Comparison of ENCODE assay signal across 13 cellular contexts in the genomic region with DNA sequence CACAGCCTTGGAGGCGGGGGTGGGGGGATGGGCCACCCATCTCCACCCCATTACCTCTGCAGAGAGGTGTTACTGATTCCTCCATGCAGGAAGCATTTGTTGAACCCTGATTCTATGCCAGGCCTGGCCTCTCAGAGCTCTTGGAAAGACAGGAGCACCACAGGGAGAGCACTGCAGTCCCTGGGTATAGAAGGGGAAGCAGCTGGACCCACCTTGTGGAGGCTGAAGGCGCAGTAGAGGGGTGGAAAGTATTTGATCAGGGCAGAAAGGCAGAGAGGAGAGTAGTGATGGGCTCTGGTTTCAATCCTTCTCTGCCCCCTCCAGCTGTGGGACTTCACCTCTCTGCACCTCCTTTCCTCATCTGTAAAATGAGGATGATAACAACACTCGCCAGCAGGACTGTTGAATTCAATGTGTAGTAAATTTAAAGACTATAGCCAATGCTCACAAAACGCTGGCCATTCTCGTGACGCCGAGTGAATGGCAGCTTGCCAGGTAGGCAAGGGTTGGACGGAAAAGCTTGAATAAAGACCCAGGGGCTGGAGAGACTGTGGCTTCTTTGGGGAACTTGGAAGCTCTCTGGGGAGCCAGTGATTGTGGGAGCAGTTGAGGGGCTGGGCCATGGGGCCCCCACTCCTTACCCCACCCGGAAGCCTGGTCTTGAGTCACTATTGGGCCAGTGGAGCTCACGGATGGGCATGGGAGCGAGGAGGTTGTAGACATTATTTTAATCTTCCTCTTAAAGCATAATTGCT. TPM values are rescaled to one million over a fixed set of nuclear protein-coding genes. Genes with fewer than 3 reads are reported as not detected.
DNase-seq lines count a peak whose midpoint lies in the region; FAIRE-seq and TF ChIP-seq lines count a peak whose summit lies in the region.
"Had no signal": no experiment of that assay in that cellular context is flagged by ENCODE, and none has a peak within 500 bp of the region (broad histone marks: within the 10 kb centered on the region; RNA-seq: fewer than 3 reads in every experiment).

No MANE protein-coding gene starts in this region.

- peaks cover 40% of the 10 kb centered on the region for H3K27me3 Mint-ChIP-seq in endodermal cell (ENCODE audit: insufficient read depth)

- no peak for TF ChIP-seq POLR2A in ovary (IDR thresholded peaks at IDR 0.05)

- peaks cover 9% of the 10 kb centered on the region for H3K4me1 ChIP-seq in endodermal cell (ENCODE audit: control insufficient read depth, insufficient read depth, low read length)
- H3K4me1 ChIP-seq in ovary (ENCODE audit: insufficient read depth): peaks cover 6% of the 10 kb centered on the region

- H3K4me1 Mint-ChIP-seq in endodermal cell: peaks cover 23% of the 10 kb centered on the region
- H3K4me1 Mint-ChIP-seq: activated T-helper 17 cell treated with anti-CD3 and anti-CD28 coated beads, Interleukin-2, amount 50 U/mL, for 72 hours had no signal

- no peaks in the 10 kb centered on the region for H3K36me3 Mint-ChIP-seq in endodermal cell (ENCODE audit: low read depth)

- peak overlapping the region; percentile 79 for H3K27ac ChIP-seq in endodermal cell (ENCODE audit: low read depth, low read length)
- H3K27ac ChIP-seq in ovary: no peak overlapping the region
- H3K27ac ChIP-seq: esophagus muscularis mucosa had no signal

- H3K9ac ChIP-seq in endodermal cell (ENCODE audit: extremely low read depth, low read length, poor library complexity, severe bottlenecking): no peak overlapping the region

- H3K4me3 Mint-ChIP-seq in endodermal cell: no peak overlapping the region
- H3K4me3 Mint-ChIP-seq: activated T-helper 17 cell treated with anti-CD3 and anti-CD28 coated beads, Interleukin-2, amount 50 U/mL, for 72 hours had no signal

- H3K4me3 ChIP-seq in endodermal cell (ENCODE audit: low read length): no peak overlapping the region
- H3K4me3 ChIP-seq in ovary: no peak overlapping the region

- no peaks in the 10 kb centered on the region for H3K9me3 ChIP-seq in endodermal cell (ENCODE audit: control insufficient read depth, low read length)
- H3K9me3 ChIP-seq in ovary: no peaks in the 10 kb centered on the region
- H3K9me3 ChIP-seq: esophagus muscularis mucosa had no signal

- H3K9me3 Mint-ChIP-seq in endodermal cell: no peaks in the 10 kb centered on the region
- H3K9me3 Mint-ChIP-seq: activated T-helper 17 cell treated with anti-CD3 and anti-CD28 coated beads, Interleukin-2, amount 50 U/mL, for 72 hours had no signal

- TF ChIP-seq CTCF in endodermal cell (conservative IDR thresholded peaks at IDR 0.05) (no peak), ovary (IDR thresholded peaks at IDR 0.05) (no peak)

- no peak for FAIRE-seq in HTR-8/SVneo (lab: Jason Lieb, UNC)
- FAIRE-seq: A204.1 had no signal

- intact Hi-C loops in ovary (cut with DNase I): loop anchor here in 1 of 4 donors (10.0 kb wide), 1 partner anchor 63 kb away; no protein-coding TSS in a partner anchor

- H3K27ac Mint-ChIP-seq in endodermal cell: no peak overlapping the region
- H3K27ac Mint-ChIP-seq: activated T-helper 17 cell treated with anti-CD3 and anti-CD28 coated beads, Interleukin-2, amount 50 U/mL, for 72 hours had no signal

- DNase-seq in NCI-H1436 (lab: John Stamatoyannopoulos, UW): peak; percentile 64
- DNase-seq in NCI-H1436 treated with DMSO at 0.1 percent for 48 hours (lab: John Stamatoyannopoulos, UW): no peak
- peak; percentile 12 for DNase-seq in NCI-H524 treated with DMSO at 0.1 percent for 48 hours (lab: John Stamatoyannopoulos, UW)
- DNase-seq in endodermal cell: peak; percentile 55
- peak in 3 of 5 donors; percentile 52 to 67 (median 53) for DNase-seq in ovary
- DNase-seq in T-helper 1 cell: no peak
- DNase-seq in cerebellum (ENCODE audit: low spot score): no peak
- DNase-seq in HTR-8/SVneo (ENCODE audit: insufficient read length, low spot score): no peak
- DNase-seq: activated CD4-positive, CD25-positive, alpha-beta regulatory T cell treated with anti-CD3 and anti-CD28 coated beads, Interleukin-2, amount 50 U/mL, for 72 hours; Kasumi-1 had no signal

- H3K27me3 ChIP-seq in endodermal cell (ENCODE audit: control insufficient read depth, insufficient read depth, low read length, poor library complexity, severe bottlenecking): no peaks in the 10 kb centered on the region
- no peaks in the 10 kb centered on the region for H3K27me3 ChIP-seq in ovary

- 82 to 86% methylated on average over 5 to 11 of the region's 11 CpGs for WGBS in endodermal cell (ENCODE audit: insufficient coverage in 1 of 2, insufficient read length in 1 of 2), 2 experiments
- WGBS in ovary, 3 donors: 21 to 30% (median 22%) methylated on average over 11 of the region's 11 CpGs

- no peak for TF ChIP-seq EP300 in ovary (IDR thresholded peaks at IDR 0.05)

- H3K36me3 ChIP-seq in endodermal cell (ENCODE audit: control insufficient read depth, insufficient read depth, low read length) (no peaks in the 10 kb centered on the region), ovary (no peaks in the 10 kb centered on the region)
- H3K36me3 ChIP-seq: esophagus muscularis mucosa had no signal

RNA-seq across cellular contexts. Expression of a gene that starts 8.0 kb away (rescaled TPM):
- total RNA-seq in endodermal cell: 1 to 10 TPM; 2.8 to 3.5 TPM
- polyA plus RNA-seq in endodermal cell (2013, experiment 1 of 2): 4.3 TPM
- polyA plus RNA-seq in endodermal cell (2013, experiment 2 of 2): 2.9 TPM
- total RNA-seq in ovary: 10 to 100 TPM in 1 of 7 donors, 1 to 10 TPM in 3, under 1 TPM in 1, not detected in 2; 0.74 to 24.7 (median 2.7) TPM
- under 1 TPM in 1 of 2 donors, not detected in 1; 0.10 TPM for polyA plus RNA-seq in ovary
- 0.27 TPM for total RNA-seq in cerebellum
- total RNA-seq: activated T-helper 17 cell treated with anti-CD3 and anti-CD28 coated beads, Interleukin-2, amount 50 U/mL, for 72 hours; esophagus muscularis mucosa had no signal

RNA-seq across cellular contexts. Expression of a gene that starts 25.6 kb away (rescaled TPM):
- 10 to 100 TPM; 18.2 to 26.2 TPM for total RNA-seq in endodermal cell
- polyA plus RNA-seq in endodermal cell (2013, experiment 1 of 2): 25.5 TPM
- 24.2 TPM for polyA plus RNA-seq in endodermal cell (2013, experiment 2 of 2)
- total RNA-seq in ovary: 1 to 10 TPM in 3 of 7 donors, under 1 TPM in 4; 0.20 to 2.8 (median 0.87) TPM
- under 1 TPM; 0.47 to 0.64 TPM for polyA plus RNA-seq in ovary
- total RNA-seq in cerebellum: 12.6 TPM
- total RNA-seq: activated T-helper 17 cell treated with anti-CD3 and anti-CD28 coated beads, Interleukin-2, amount 50 U/mL, for 72 hours had no signal

RNA-seq across cellular contexts. Expression of a gene that starts 54.6 kb away (rescaled TPM):
- total RNA-seq in endodermal cell: under 1 TPM in 1 of 2 donors, not detected in 1; 0.29 TPM
- 2.7 TPM for polyA plus RNA-seq in endodermal cell (2013, experiment 1 of 2)
- polyA plus RNA-seq in endodermal cell (2013, experiment 2 of 2): 2.9 TPM
- 100 to 1,000 TPM; 108 to 314 (median 156) TPM for total RNA-seq in ovary
- polyA plus RNA-seq in ovary: 100 to 1,000 TPM in 1 of 2 donors, 10 to 100 TPM in 1; 82.4 to 150 TPM
- total RNA-seq in cerebellum: 41.0 TPM
- total RNA-seq: activated T-helper 17 cell treated with anti-CD3 and anti-CD28 coated beads, Interleukin-2, amount 50 U/mL, for 72 hours had no signal

Comparison
In these comparisons a context has a peak if more than half of its experiments do, and no peak if none do; other contexts are left out.
1. DNase-seq: peak in NCI-H1436 (single experiment), NCI-H524 treated with DMSO at 0.1 percent for 48 hours (single experiment), endodermal cell (single experiment) and ovary (3 of 5); none in NCI-H1436 treated with DMSO at 0.1 percent for 48 hours (single experiment), T-helper 1 cell (0 of 5), cerebellum (single experiment) and HTR-8/SVneo (single experiment).
2. RNA of a gene that starts 54.6 kb away (total RNA-seq): 108 to 314 TPM in ovary and 41.0 TPM in cerebellum (single experiment); 0.29 TPM in endodermal cell; every median in the first group is over 10 times any median in the second.